ENCODE assay signal across 1 cellular context in the genomic region with DNA sequence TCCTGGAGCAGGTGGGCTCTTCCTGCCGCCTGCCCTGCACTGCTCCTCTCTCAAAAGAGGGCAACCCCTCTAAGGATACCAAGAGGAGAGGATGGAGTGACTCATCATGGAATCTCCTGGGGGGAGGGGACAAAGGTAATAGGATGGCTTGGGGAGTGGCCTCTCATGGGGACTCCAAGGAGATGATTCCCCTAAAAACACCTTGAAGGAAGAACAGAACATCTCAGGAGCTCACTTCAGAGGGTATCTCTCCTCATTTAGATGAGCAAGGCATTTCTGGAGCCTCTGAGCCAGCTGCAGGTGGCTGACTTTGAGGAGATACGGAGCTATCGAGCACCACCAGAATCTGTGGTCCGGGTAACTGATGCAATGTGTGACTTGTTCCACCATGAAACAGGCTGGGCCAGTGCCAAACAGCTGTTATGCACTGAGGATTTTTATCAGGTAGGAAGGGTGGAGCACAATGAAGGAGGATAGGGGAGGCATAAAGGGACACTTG.
TF ChIP-seq lines count a peak whose summit lies in the region.

No MANE protein-coding gene starts in this region.

TF ChIP-seq in K562, 482 proteins besides CTCF, POLR2A, EP300 and RAD21 (continues in another document):
- TF ChIP-seq CCAR2 (IDR thresholded peaks at IDR 0.05; ENCODE audit: low read depth, low read length) (no peak), KDM2B (CRISPR knock-in tag; IDR thresholded peaks at IDR 0.05) (no peak), ETV6 (IDR thresholded peaks at IDR 0.05; ENCODE audit: borderline replicate concordance in 1 of 2, low read depth in 2 of 2, low read length in 1 of 2) (no peak), ETV6 (CRISPR knock-in tag; IDR thresholded peaks at IDR 0.05; ENCODE audit: borderline replicate concordance) (no peak), ZNF41 (CRISPR knock-in tag; conservative IDR thresholded peaks at IDR 0.05) (no peak), XRCC4 (IDR thresholded peaks at IDR 0.05; ENCODE audit: extremely low read depth, insufficient read depth, insufficient read length) (no peak), ZNF175 (CRISPR knock-in tag; IDR thresholded peaks at IDR 0.05; ENCODE audit: low read depth) (0 out of 2 replicates have a peak, but pooled peaks have one; percentile 27), ZNF124 (CRISPR knock-in tag; IDR thresholded peaks at IDR 0.05) (no peak), JUND (IDR thresholded peaks at IDR 0.05; ENCODE audit: borderline replicate concordance, low read depth, low read length) (peak; percentile 66), JUND (tag; IDR thresholded peaks at IDR 0.05; ENCODE audit: borderline replicate concordance, low read depth, low read length) (peak; percentile 71; the same call in 2 of the 3 replicates), TOE1 (IDR thresholded peaks at IDR 0.05; ENCODE audit: borderline replicate concordance) (peak; percentile 63; the same call in 1 of the 2 replicates), TOE1 (CRISPR knock-in tag; IDR thresholded peaks at IDR 0.05; ENCODE audit: borderline replicate concordance, low read depth) (no peak), RB1 (IDR thresholded peaks at IDR 0.05; ENCODE audit: low read depth) (no peak), ZNF644 (tag; IDR thresholded peaks at IDR 0.05; ENCODE audit: low read depth) (peak; percentile 60; the same call in 1 of the 2 replicates), ETS2 (tag; IDR thresholded peaks at IDR 0.05; ENCODE audit: borderline replicate concordance, poor library complexity, severe bottlenecking) (no peak), ARID1B (IDR thresholded peaks at IDR 0.05) (peak; percentile 96), HNRNPL (IDR thresholded peaks at IDR 0.05; ENCODE audit: low read depth, low read length) (no peak), SOX6 (IDR thresholded peaks at IDR 0.05) (peak; percentile 90), MTA3 (IDR thresholded peaks at IDR 0.05; ENCODE audit: borderline replicate concordance) (0 out of 2 replicates have a peak, but pooled peaks have one; percentile 40), CBFA2T2 (conservative IDR thresholded peaks at IDR 0.05) (peak; percentile 97), PML (IDR thresholded peaks at IDR 0.05; ENCODE audit: low read length) (peak; percentile 93), NFIC (IDR thresholded peaks at IDR 0.05) (peak; percentile 99), NCOA1 (IDR thresholded peaks at IDR 0.05; ENCODE audit: low read depth) (peak; percentile 71; the same call in 1 of the 2 replicates), DPF2 (IDR thresholded peaks at IDR 0.05) (peak; percentile 89), MTA2 (IDR thresholded peaks at IDR 0.05; ENCODE audit: low read depth) (peak; percentile 87), GATA2 (CRISPR knock-in tag; IDR thresholded peaks at IDR 0.05) (peak; percentile 79), ZNF766 (CRISPR knock-in tag; conservative IDR thresholded peaks at IDR 0.05) (peak; percentile 71), CHD4 (IDR thresholded peaks at IDR 0.05; ENCODE audit: insufficient read depth, insufficient replicate concordance, low read depth, low read length, poor library complexity, severe bottlenecking) (no peak), BDP1 (IDR thresholded peaks at IDR 0.05; ENCODE audit: insufficient read depth, insufficient read length) (no peak), STAT5B (CRISPR knock-in tag; IDR thresholded peaks at IDR 0.05) (no peak), TEAD1 (CRISPR knock-in tag; IDR thresholded peaks at IDR 0.05) (peak in 1 of 2 experiments; percentile 23; a peak in 1 of 4 replicates), ZNF717 (CRISPR knock-in tag; IDR thresholded peaks at IDR 0.05) (no peak), ZNF263 (CRISPR knock-in tag; IDR thresholded peaks at IDR 0.05; ENCODE audit: borderline replicate concordance) (peak; percentile 81; the same call in 1 of the 2 replicates), HDAC1 (IDR thresholded peaks at IDR 0.05) (0 out of 4 replicates have a peak, but pooled peaks of 1 of the 2 experiments have one; percentile 49), FOSL1 (tag; conservative IDR thresholded peaks at IDR 0.05) (peak; percentile 69; the same call in 1 of the 2 replicates), SRSF9 (IDR thresholded peaks at IDR 0.05; ENCODE audit: borderline replicate concordance, low read depth, low read length) (no peak)
- TF ChIP-seq, protein P1, sequence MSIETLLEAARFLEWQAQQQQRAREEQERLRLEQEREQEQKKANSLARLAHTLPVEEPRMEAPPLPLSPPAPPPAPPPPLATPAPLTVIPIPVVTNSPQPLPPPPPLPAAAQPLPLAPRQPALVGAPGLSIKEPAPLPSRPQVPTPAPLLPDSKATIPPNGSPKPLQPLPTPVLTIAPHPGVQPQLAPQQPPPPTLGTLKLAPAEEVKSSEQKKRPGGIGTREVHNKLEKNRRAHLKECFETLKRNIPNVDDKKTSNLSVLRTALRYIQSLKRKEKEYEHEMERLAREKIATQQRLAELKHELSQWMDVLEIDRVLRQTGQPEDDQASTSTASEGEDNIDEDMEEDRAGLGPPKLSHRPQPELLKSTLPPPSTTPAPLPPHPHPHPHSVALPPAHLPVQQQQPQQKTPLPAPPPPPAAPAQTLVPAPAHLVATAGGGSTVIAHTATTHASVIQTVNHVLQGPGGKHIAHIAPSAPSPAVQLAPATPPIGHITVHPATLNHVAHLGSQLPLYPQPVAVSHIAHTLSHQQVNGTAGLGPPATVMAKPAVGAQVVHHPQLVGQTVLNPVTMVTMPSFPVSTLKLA (conservative IDR thresholded peaks at IDR 0.05): 0 out of 4 replicates have a peak, but pooled peaks of 1 of the 2 experiments have one; percentile 37
- TF ChIP-seq, protein P2, sequence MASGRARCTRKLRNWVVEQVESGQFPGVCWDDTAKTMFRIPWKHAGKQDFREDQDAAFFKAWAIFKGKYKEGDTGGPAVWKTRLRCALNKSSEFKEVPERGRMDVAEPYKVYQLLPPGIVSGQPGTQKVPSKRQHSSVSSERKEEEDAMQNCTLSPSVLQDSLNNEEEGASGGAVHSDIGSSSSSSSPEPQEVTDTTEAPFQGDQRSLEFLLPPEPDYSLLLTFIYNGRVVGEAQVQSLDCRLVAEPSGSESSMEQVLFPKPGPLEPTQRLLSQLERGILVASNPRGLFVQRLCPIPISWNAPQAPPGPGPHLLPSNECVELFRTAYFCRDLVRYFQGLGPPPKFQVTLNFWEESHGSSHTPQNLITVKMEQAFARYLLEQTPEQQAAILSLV (tag; IDR thresholded peaks at IDR 0.05): peak; percentile 64; the same call in 1 of the 2 replicates
- TF ChIP-seq, protein P3, sequence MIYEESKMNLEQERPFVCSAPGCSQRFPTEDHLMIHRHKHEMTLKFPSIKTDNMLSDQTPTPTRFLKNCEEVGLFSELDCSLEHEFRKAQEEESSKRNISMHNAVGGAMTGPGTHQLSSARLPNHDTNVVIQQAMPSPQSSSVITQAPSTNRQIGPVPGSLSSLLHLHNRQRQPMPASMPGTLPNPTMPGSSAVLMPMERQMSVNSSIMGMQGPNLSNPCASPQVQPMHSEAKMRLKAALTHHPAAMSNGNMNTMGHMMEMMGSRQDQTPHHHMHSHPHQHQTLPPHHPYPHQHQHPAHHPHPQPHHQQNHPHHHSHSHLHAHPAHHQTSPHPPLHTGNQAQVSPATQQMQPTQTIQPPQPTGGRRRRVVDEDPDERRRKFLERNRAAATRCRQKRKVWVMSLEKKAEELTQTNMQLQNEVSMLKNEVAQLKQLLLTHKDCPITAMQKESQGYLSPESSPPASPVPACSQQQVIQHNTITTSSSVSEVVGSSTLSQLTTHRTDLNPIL (CRISPR knock-in tag; IDR thresholded peaks at IDR 0.05): no peak
- TF ChIP-seq, protein P4, sequence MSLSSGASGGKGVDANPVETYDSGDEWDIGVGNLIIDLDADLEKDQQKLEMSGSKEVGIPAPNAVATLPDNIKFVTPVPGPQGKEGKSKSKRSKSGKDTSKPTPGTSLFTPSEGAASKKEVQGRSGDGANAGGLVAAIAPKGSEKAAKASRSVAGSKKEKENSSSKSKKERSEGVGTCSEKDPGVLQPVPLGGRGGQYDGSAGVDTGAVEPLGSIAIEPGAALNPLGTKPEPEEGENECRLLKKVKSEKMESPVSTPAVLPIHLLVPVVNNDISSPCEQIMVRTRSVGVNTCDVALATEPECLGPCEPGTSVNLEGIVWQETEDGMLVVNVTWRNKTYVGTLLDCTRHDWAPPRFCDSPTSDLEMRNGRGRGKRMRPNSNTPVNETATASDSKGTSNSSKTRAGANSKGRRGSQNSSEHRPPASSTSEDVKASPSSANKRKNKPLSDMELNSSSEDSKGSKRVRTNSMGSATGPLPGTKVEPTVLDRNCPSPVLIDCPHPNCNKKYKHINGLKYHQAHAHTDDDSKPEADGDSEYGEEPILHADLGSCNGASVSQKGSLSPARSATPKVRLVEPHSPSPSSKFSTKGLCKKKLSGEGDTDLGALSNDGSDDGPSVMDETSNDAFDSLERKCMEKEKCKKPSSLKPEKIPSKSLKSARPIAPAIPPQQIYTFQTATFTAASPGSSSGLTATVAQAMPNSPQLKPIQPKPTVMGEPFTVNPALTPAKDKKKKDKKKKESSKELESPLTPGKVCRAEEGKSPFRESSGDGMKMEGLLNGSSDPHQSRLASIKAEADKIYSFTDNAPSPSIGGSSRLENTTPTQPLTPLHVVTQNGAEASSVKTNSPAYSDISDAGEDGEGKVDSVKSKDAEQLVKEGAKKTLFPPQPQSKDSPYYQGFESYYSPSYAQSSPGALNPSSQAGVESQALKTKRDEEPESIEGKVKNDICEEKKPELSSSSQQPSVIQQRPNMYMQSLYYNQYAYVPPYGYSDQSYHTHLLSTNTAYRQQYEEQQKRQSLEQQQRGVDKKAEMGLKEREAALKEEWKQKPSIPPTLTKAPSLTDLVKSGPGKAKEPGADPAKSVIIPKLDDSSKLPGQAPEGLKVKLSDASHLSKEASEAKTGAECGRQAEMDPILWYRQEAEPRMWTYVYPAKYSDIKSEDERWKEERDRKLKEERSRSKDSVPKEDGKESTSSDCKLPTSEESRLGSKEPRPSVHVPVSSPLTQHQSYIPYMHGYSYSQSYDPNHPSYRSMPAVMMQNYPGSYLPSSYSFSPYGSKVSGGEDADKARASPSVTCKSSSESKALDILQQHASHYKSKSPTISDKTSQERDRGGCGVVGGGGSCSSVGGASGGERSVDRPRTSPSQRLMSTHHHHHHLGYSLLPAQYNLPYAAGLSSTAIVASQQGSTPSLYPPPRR (CRISPR knock-in tag; IDR thresholded peaks at IDR 0.05; ENCODE audit: borderline replicate concordance): no peak
- TF ChIP-seq, protein P5, sequence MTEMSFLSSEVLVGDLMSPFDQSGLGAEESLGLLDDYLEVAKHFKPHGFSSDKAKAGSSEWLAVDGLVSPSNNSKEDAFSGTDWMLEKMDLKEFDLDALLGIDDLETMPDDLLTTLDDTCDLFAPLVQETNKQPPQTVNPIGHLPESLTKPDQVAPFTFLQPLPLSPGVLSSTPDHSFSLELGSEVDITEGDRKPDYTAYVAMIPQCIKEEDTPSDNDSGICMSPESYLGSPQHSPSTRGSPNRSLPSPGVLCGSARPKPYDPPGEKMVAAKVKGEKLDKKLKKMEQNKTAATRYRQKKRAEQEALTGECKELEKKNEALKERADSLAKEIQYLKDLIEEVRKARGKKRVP (CRISPR knock-in tag; IDR thresholded peaks at IDR 0.05): peak; percentile 81
- TF ChIP-seq, protein P6, sequence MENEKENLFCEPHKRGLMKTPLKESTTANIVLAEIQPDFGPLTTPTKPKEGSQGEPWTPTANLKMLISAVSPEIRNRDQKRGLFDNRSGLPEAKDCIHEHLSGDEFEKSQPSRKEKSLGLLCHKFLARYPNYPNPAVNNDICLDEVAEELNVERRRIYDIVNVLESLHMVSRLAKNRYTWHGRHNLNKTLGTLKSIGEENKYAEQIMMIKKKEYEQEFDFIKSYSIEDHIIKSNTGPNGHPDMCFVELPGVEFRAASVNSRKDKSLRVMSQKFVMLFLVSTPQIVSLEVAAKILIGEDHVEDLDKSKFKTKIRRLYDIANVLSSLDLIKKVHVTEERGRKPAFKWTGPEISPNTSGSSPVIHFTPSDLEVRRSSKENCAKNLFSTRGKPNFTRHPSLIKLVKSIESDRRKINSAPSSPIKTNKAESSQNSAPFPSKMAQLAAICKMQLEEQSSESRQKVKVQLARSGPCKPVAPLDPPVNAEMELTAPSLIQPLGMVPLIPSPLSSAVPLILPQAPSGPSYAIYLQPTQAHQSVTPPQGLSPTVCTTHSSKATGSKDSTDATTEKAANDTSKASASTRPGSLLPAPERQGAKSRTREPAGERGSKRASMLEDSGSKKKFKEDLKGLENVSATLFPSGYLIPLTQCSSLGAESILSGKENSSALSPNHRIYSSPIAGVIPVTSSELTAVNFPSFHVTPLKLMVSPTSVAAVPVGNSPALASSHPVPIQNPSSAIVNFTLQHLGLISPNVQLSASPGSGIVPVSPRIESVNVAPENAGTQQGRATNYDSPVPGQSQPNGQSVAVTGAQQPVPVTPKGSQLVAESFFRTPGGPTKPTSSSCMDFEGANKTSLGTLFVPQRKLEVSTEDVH (IDR thresholded peaks at IDR 0.05; ENCODE audit: low read depth, partially characterized antibody): peak; percentile 34
- TF ChIP-seq, protein P7, sequence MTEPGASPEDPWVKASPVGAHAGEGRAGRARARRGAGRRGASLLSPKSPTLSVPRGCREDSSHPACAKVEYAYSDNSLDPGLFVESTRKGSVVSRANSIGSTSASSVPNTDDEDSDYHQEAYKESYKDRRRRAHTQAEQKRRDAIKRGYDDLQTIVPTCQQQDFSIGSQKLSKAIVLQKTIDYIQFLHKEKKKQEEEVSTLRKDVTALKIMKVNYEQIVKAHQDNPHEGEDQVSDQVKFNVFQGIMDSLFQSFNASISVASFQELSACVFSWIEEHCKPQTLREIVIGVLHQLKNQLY (CRISPR knock-in tag; conservative IDR thresholded peaks at IDR 0.05): no peak
- TF ChIP-seq, protein P8, sequence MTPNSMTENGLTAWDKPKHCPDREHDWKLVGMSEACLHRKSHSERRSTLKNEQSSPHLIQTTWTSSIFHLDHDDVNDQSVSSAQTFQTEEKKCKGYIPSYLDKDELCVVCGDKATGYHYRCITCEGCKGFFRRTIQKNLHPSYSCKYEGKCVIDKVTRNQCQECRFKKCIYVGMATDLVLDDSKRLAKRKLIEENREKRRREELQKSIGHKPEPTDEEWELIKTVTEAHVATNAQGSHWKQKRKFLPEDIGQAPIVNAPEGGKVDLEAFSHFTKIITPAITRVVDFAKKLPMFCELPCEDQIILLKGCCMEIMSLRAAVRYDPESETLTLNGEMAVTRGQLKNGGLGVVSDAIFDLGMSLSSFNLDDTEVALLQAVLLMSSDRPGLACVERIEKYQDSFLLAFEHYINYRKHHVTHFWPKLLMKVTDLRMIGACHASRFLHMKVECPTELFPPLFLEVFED (CRISPR knock-in tag; conservative IDR thresholded peaks at IDR 0.05): 0 out of 2 replicates have a peak, but pooled peaks have one; percentile 36
- TF ChIP-seq, protein P9, sequence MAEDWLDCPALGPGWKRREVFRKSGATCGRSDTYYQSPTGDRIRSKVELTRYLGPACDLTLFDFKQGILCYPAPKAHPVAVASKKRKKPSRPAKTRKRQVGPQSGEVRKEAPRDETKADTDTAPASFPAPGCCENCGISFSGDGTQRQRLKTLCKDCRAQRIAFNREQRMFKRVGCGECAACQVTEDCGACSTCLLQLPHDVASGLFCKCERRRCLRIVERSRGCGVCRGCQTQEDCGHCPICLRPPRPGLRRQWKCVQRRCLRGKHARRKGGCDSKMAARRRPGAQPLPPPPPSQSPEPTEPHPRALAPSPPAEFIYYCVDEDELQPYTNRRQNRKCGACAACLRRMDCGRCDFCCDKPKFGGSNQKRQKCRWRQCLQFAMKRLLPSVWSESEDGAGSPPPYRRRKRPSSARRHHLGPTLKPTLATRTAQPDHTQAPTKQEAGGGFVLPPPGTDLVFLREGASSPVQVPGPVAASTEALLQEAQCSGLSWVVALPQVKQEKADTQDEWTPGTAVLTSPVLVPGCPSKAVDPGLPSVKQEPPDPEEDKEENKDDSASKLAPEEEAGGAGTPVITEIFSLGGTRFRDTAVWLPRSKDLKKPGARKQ (CRISPR knock-in tag; IDR thresholded peaks at IDR 0.05): no peak
- TF ChIP-seq, protein P10, sequence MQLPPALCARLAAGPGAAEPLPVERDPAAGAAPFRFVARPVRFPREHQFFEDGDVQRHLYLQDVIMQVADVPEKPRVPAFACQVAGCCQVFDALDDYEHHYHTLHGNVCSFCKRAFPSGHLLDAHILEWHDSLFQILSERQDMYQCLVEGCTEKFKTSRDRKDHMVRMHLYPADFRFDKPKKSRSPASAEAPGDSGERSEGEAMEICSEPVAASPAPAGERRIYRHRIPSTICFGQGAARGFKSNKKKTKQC (CRISPR knock-in tag; IDR thresholded peaks at IDR 0.05): no peak
